Comparison of ENCODE assay signal across 1 cellular context in the genomic region with DNA sequence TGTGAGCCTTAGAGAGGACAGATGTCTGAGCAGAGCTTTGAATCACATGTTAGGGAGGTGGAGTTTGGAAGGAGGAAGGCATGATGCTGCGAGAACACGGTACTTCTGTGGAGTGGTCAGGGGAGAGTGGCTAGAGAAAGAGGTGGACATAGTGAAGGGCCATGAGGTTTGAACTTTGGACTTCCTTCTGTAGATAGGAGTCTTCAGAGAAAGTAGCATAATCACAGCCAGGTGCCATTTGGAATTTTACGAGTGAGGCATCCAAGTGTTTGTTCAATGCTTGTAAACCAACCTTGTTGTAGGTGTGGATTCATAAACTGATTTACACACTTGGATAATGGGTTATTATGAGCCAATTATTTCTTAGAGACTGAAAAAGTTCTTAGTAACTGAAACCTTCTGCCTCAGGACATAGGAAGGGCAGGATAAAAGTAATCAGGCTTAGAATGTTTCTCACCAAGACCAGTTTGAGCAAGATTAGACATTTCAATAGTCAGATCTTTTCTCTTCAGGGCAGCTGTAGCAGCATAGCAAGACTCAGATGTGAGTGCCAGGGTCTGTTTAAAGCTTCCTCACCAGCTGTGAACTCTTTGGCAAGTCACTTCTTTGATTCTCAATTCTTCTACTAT.
TF ChIP-seq lines count a peak whose summit lies in the region.

No MANE protein-coding gene starts in this region.

TF ChIP-seq in HepG2, 621 proteins besides CTCF, POLR2A, EP300 and RAD21 (continued from another document):
- TF ChIP-seq, protein P1, sequence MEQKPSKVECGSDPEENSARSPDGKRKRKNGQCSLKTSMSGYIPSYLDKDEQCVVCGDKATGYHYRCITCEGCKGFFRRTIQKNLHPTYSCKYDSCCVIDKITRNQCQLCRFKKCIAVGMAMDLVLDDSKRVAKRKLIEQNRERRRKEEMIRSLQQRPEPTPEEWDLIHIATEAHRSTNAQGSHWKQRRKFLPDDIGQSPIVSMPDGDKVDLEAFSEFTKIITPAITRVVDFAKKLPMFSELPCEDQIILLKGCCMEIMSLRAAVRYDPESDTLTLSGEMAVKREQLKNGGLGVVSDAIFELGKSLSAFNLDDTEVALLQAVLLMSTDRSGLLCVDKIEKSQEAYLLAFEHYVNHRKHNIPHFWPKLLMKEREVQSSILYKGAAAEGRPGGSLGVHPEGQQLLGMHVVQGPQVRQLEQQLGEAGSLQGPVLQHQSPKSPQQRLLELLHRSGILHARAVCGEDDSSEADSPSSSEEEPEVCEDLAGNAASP (CRISPR knock-in tag; IDR thresholded peaks at IDR 0.05; ENCODE audit: borderline replicate concordance), result no peak
- TF ChIP-seq KDM2A (CRISPR knock-in tag; IDR thresholded peaks at IDR 0.05; ENCODE audit: borderline replicate concordance, low read depth) (no peak), MTA1 (CRISPR knock-in tag; IDR thresholded peaks at IDR 0.05; ENCODE audit: borderline replicate concordance) (no peak), LCORL (IDR thresholded peaks at IDR 0.05) (no peak), LCORL (CRISPR knock-in tag; IDR thresholded peaks at IDR 0.05) (no peak), ZNF256 (CRISPR knock-in tag; conservative IDR thresholded peaks at IDR 0.05) (no peak), ELF3 (CRISPR knock-in tag; IDR thresholded peaks at IDR 0.05) (no peak), ZNF234 (CRISPR knock-in tag; conservative IDR thresholded peaks at IDR 0.05) (no peak), ZNF274 (CRISPR knock-in tag; IDR thresholded peaks at IDR 0.05) (no peak), SAFB2 (CRISPR knock-in tag; IDR thresholded peaks at IDR 0.05; ENCODE audit: borderline replicate concordance, low read depth) (no peak), FOXC1 (CRISPR knock-in tag; IDR thresholded peaks at IDR 0.05; ENCODE audit: borderline replicate concordance) (no peak), BRD4 (CRISPR knock-in tag; IDR thresholded peaks at IDR 0.05) (no peak), RFX5 (IDR thresholded peaks at IDR 0.05; ENCODE audit: low read depth, low read length) (no peak)
- TF ChIP-seq, protein P2, sequence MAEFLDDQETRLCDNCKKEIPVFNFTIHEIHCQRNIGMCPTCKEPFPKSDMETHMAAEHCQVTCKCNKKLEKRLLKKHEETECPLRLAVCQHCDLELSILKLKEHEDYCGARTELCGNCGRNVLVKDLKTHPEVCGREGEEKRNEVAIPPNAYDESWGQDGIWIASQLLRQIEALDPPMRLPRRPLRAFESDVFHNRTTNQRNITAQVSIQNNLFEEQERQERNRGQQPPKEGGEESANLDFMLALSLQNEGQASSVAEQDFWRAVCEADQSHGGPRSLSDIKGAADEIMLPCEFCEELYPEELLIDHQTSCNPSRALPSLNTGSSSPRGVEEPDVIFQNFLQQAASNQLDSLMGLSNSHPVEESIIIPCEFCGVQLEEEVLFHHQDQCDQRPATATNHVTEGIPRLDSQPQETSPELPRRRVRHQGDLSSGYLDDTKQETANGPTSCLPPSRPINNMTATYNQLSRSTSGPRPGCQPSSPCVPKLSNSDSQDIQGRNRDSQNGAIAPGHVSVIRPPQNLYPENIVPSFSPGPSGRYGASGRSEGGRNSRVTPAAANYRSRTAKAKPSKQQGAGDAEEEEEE (CRISPR knock-in tag; IDR thresholded peaks at IDR 0.05; ENCODE audit: borderline replicate concordance), result no peak
- TF ChIP-seq, protein P3, sequence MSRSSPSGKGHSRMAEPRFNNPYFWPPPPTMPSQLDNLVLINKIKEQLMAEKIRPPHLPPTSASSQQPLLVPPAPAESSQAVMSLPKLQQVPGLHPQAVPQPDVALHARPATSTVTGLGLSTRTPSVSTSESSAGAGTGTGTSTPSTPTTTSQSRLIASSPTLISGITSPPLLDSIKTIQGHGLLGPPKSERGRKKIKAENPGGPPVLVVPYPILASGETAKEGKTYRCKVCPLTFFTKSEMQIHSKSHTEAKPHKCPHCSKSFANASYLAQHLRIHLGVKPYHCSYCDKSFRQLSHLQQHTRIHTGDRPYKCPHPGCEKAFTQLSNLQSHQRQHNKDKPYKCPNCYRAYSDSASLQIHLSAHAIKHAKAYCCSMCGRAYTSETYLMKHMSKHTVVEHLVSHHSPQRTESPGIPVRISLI (CRISPR knock-in tag; IDR thresholded peaks at IDR 0.05; ENCODE audit: borderline replicate concordance), result no peak
- TF ChIP-seq, protein P4, sequence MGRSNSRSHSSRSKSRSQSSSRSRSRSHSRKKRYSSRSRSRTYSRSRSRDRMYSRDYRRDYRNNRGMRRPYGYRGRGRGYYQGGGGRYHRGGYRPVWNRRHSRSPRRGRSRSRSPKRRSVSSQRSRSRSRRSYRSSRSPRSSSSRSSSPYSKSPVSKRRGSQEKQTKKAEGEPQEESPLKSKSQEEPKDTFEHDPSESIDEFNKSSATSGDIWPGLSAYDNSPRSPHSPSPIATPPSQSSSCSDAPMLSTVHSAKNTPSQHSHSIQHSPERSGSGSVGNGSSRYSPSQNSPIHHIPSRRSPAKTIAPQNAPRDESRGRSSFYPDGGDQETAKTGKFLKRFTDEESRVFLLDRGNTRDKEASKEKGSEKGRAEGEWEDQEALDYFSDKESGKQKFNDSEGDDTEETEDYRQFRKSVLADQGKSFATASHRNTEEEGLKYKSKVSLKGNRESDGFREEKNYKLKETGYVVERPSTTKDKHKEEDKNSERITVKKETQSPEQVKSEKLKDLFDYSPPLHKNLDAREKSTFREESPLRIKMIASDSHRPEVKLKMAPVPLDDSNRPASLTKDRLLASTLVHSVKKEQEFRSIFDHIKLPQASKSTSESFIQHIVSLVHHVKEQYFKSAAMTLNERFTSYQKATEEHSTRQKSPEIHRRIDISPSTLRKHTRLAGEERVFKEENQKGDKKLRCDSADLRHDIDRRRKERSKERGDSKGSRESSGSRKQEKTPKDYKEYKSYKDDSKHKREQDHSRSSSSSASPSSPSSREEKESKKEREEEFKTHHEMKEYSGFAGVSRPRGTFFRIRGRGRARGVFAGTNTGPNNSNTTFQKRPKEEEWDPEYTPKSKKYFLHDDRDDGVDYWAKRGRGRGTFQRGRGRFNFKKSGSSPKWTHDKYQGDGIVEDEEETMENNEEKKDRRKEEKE (IDR thresholded peaks at IDR 0.05), result no peak
TF ChIP-seq in HepG2: peak in this region for 0.
